20 cellular contexts compared by ENCODE assay signal in the genomic region with DNA sequence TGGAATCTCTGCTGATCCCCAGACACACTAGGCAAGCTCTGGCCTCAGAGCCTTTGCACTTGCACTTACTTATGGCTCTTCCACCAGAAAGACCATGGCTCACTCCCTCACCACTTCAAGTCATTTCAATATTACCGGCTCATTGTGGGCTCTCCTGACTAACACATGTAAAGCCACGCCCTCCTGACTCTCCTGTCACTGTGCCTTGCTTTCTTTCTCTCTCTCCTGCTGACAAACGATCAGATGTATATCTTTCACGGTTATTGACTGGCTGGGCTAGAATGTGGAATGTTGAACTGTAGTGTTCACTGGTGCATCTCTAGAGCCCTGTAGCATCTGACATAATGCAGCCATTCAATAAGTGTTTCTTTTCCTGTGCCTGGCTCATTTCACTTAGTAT.
DNase-seq lines count a peak whose midpoint lies in the region; ATAC-seq, FAIRE-seq and TF ChIP-seq lines count a peak whose summit lies in the region.
"Had no signal": no experiment of that assay in that cellular context is flagged by ENCODE, and none has a peak within 500 bp of the region (broad histone marks: within the 10 kb centered on the region; RNA-seq: fewer than 3 reads in every experiment).

No MANE protein-coding gene starts in this region.

- no peak for TF ChIP-seq RAD21 in HepG2 (CRISPR knock-in tag; IDR thresholded peaks at IDR 0.05)

- no peak for TF ChIP-seq EP300 in HepG2 (IDR thresholded peaks at IDR 0.05; ENCODE audit: low read depth in 2 of 2, low read length in 2 of 2)
- TF ChIP-seq EP300 in HepG2 (CRISPR knock-in tag; IDR thresholded peaks at IDR 0.05; ENCODE audit: borderline replicate concordance), result no peak

- H3K4me1 Mint-ChIP-seq in naive thymus-derived CD4-positive, alpha-beta T cell, result no peaks in the 10 kb centered on the region
- no peaks in the 10 kb centered on the region for H3K4me1 Mint-ChIP-seq in CD4-positive, alpha-beta memory T cell
- H3K4me1 Mint-ChIP-seq: CD4-positive, CD25-positive, alpha-beta regulatory T cell had no signal

- DNase-seq in HepG2 (ENCODE audit: low spot score), result no peak
- DNase-seq in right lobe of liver, result no peak
- DNase-seq in NCI-H748 treated with DMSO at 0.1 percent for 48 hours (lab: John Stamatoyannopoulos, UW), result peak; percentile 1
- peak; percentile 5 for DNase-seq in epithelial cell of esophagus (ENCODE audit: low read depth)
- no peak for DNase-seq in stimulated activated CD8-positive, alpha-beta memory T cell treated with anti-CD3 and anti-CD28 coated beads, Interleukin-4, amount 100 ng/mL, for 48 hours
- no peak for DNase-seq in naive thymus-derived CD4-positive, alpha-beta T cell
- no peak for DNase-seq in CD4-positive, alpha-beta memory T cell
- DNase-seq: CD4-positive, CD25-positive, alpha-beta regulatory T cell; COR-L47; DMS 273 treated with DMSO at 0.1 percent for 48 hours; DMS79 treated with DMSO at 0.1 percent for 48 hours; KG1; NCI-H1105; NCI-H2081 treated with DMSO at 0.1 percent for 48 hours; NCI-H446 treated with DMSO at 0.1 percent for 48 hours; NCI-H526 treated with DMSO at 0.1 percent for 48 hours; SHP77 treated with DMSO at 0.1 percent for 48 hours; SK-N-SH had no signal

- TF ChIP-seq POLR2A in HepG2 (IDR thresholded peaks at IDR 0.05; ENCODE audit: insufficient read depth in 1 of 2, low read depth in 2 of 2, low read length in 2 of 2), result no peak
- TF ChIP-seq POLR2A in right lobe of liver (IDR thresholded peaks at IDR 0.05), result no peak

- H3K36me3 ChIP-seq in HepG2 (replicated peaks in 1 of 2; ENCODE audit: control insufficient read depth in 1 of 2, insufficient read depth in 2 of 2, low read length in 2 of 2), result no peaks in the 10 kb centered on the region
- H3K36me3 ChIP-seq in right lobe of liver, result no peaks in the 10 kb centered on the region
- no peaks in the 10 kb centered on the region for H3K36me3 ChIP-seq in naive thymus-derived CD4-positive, alpha-beta T cell (ENCODE audit: control insufficient read depth in 2 of 3, insufficient read depth in 3 of 3, low read length in 3 of 3)
- no peaks in the 10 kb centered on the region for H3K36me3 ChIP-seq in CD4-positive, alpha-beta memory T cell (ENCODE audit: insufficient read depth, low read length)

- no TSS peak for BruUV-seq in HepG2 (replicated peaks; lab: Mats Ljungman, UMichigan)

- FAIRE-seq in HepG2 (lab: Jason Lieb, UNC), result no peak
- FAIRE-seq: H54 had no signal

- no peak overlapping the region for H3K4me3 Mint-ChIP-seq in naive thymus-derived CD4-positive, alpha-beta T cell
- no peak overlapping the region for H3K4me3 Mint-ChIP-seq in CD4-positive, alpha-beta memory T cell
- H3K4me3 Mint-ChIP-seq: CD4-positive, CD25-positive, alpha-beta regulatory T cell had no signal

- no peaks in the 10 kb centered on the region for H4K20me1 ChIP-seq in HepG2 (ENCODE audit: insufficient read depth, low read length)

- ATAC-seq in HepG2 (peak; percentile 61; the same call in 2 of the 3 replicates), right lobe of liver (no peak)
- ATAC-seq in naive thymus-derived CD4-positive, alpha-beta T cell, result no peak

- intact Hi-C loops in HepG2 (cut with micrococcal nuclease; ENCODE audit: unreplicated experiment) (loop anchor here (5.0 kb wide), 1 partner anchor 207 kb away; no protein-coding TSS in a partner anchor), right lobe of liver (cut with DNase I) (no loop called here)
- intact Hi-C loops in naive thymus-derived CD4-positive, alpha-beta T cell (cut with micrococcal nuclease), result no loop called here
- intact Hi-C loops in CD4-positive, alpha-beta memory T cell (cut with micrococcal nuclease), result no loop called here

- TF ChIP-seq CTCF in HepG2 (CRISPR knock-in tag; IDR thresholded peaks at IDR 0.05), result no peak
- TF ChIP-seq CTCF in right lobe of liver (IDR thresholded peaks at IDR 0.05), result no peak
- TF ChIP-seq CTCF in epithelial cell of esophagus (IDR thresholded peaks at IDR 0.05; ENCODE audit: insufficient read depth, low read depth, low read length, missing control alignments), result no peak

- 19% methylated on average over 4 of the region's 4 CpGs for WGBS in HepG2 (ENCODE audit: low lambda C conversion rate)
- 68% methylated on average over 2 of the region's 4 CpGs for WGBS in right lobe of liver (ENCODE audit: insufficient coverage, low coverage, low lambda C conversion rate, missing lambda C conversion rate)

- H3K9me3 Mint-ChIP-seq in naive thymus-derived CD4-positive, alpha-beta T cell, result peaks cover 0 to 9% (median under 1%) of the 10 kb centered on the region in 11 donors
- H3K9me3 Mint-ChIP-seq in CD4-positive, alpha-beta memory T cell, result peaks cover 0 to 8% (median 5%) of the 10 kb centered on the region in 8 donors

- no peaks in the 10 kb centered on the region for H3K4me1 ChIP-seq in HepG2 (ENCODE audit: insufficient read depth, low read length)
- H3K4me1 ChIP-seq in right lobe of liver, result no peaks in the 10 kb centered on the region
- H3K4me1 ChIP-seq in naive thymus-derived CD4-positive, alpha-beta T cell (ENCODE audit: control insufficient read depth in 2 of 2, insufficient read depth in 2 of 2, low read length in 2 of 2), result no peaks in the 10 kb centered on the region
- no peaks in the 10 kb centered on the region for H3K4me1 ChIP-seq in CD4-positive, alpha-beta memory T cell (ENCODE audit: insufficient read depth, low read length)

- CTCF ChIA-PET in HepG2 (lab: Yijun Ruan, JAX; ENCODE audit: low intra/inter-chr PET ratio, low total read pairs), result no interaction called here
- CTCF ChIA-PET in naive thymus-derived CD4-positive, alpha-beta T cell (lab: Charles Lee), result no interaction called here
- CTCF ChIA-PET in CD4-positive, alpha-beta memory T cell (lab: Charles Lee; ENCODE audit: partially characterized antibody), result no interaction called here

- POLR2A ChIA-PET in HepG2 (lab: Yijun Ruan, JAX), result no interaction called here
- POLR2A ChIA-PET in naive thymus-derived CD4-positive, alpha-beta T cell (lab: Charles Lee), result no interaction called here
- POLR2A ChIA-PET in CD4-positive, alpha-beta memory T cell (lab: Charles Lee; ENCODE audit: partially characterized antibody), result no interaction called here

- no peaks in the 10 kb centered on the region for H3K27me3 Mint-ChIP-seq in naive thymus-derived CD4-positive, alpha-beta T cell
- no peaks in the 10 kb centered on the region for H3K27me3 Mint-ChIP-seq in CD4-positive, alpha-beta memory T cell
- H3K27me3 Mint-ChIP-seq: CD4-positive, CD25-positive, alpha-beta regulatory T cell had no signal

- in situ Hi-C loops in HepG2 (cut with HindIII; ENCODE audit: extremely low pct_ligation_motif_present, low pct_unique_long_range_greater_than_20kb), result no loop called here

- H3K9me3 ChIP-seq in HepG2 (ENCODE audit: low read length) (no peaks in the 10 kb centered on the region), right lobe of liver (no peaks in the 10 kb centered on the region)
- H3K9me3 ChIP-seq in naive thymus-derived CD4-positive, alpha-beta T cell (ENCODE audit: control insufficient read depth in 2 of 3, low read length in 3 of 3), result no peaks in the 10 kb centered on the region
- no peaks in the 10 kb centered on the region for H3K9me3 ChIP-seq in CD4-positive, alpha-beta memory T cell (ENCODE audit: control insufficient read depth in 1 of 2, low read length in 2 of 2)
- H3K9me3 ChIP-seq: SK-N-SH had no signal

- H2AFZ ChIP-seq in HepG2 (ENCODE audit: low read length), result no peak overlapping the region

- 0 out of 2 replicates have a peak overlapping the region, but pooled peaks have one; percentile 1 for H3K4me2 ChIP-seq in HepG2 (ENCODE audit: low read depth, low read length)
- H3K4me2 ChIP-seq: SK-N-SH had no signal

- H3K79me2 ChIP-seq in HepG2 (ENCODE audit: insufficient read depth, low read length), result no peaks in the 10 kb centered on the region

- no peak overlapping the region for H3K4me3 ChIP-seq in HepG2 (replicated peaks in 1 of 3; ENCODE audit: insufficient read depth in 1 of 3, low read depth in 2 of 3, low read length in 3 of 3)
- H3K4me3 ChIP-seq in right lobe of liver, result no peak overlapping the region
- H3K4me3 ChIP-seq in epithelial cell of esophagus (ENCODE audit: low read length), result no peak overlapping the region
- no peak overlapping the region for H3K4me3 ChIP-seq in naive thymus-derived CD4-positive, alpha-beta T cell (ENCODE audit: low read length)
- H3K4me3 ChIP-seq in CD4-positive, alpha-beta memory T cell (ENCODE audit: low read length in 2 of 2), result no peak overlapping the region

- no peak overlapping the region for H3K27ac Mint-ChIP-seq in naive thymus-derived CD4-positive, alpha-beta T cell
- no peak overlapping the region for H3K27ac Mint-ChIP-seq in CD4-positive, alpha-beta memory T cell
- H3K27ac Mint-ChIP-seq: CD4-positive, CD25-positive, alpha-beta regulatory T cell had no signal

- no peaks in the 10 kb centered on the region for H3K27me3 ChIP-seq in HepG2 (ENCODE audit: control insufficient read depth in 1 of 2, insufficient read depth in 2 of 2, low read length in 2 of 2)
- no peaks in the 10 kb centered on the region for H3K27me3 ChIP-seq in right lobe of liver
- no peaks in the 10 kb centered on the region for H3K27me3 ChIP-seq in naive thymus-derived CD4-positive, alpha-beta T cell (ENCODE audit: control insufficient read depth in 2 of 2, insufficient read depth in 2 of 2, low read length in 2 of 2)
- no peaks in the 10 kb centered on the region for H3K27me3 ChIP-seq in CD4-positive, alpha-beta memory T cell (ENCODE audit: insufficient read depth, low read length)

- H3K36me3 Mint-ChIP-seq in naive thymus-derived CD4-positive, alpha-beta T cell, result no peaks in the 10 kb centered on the region
- H3K36me3 Mint-ChIP-seq in CD4-positive, alpha-beta memory T cell, result no peaks in the 10 kb centered on the region
- H3K36me3 Mint-ChIP-seq: CD4-positive, CD25-positive, alpha-beta regulatory T cell had no signal

- no peak overlapping the region for H3K27ac ChIP-seq in HepG2 (ENCODE audit: extremely low read length, insufficient read depth, low read length)
- H3K27ac ChIP-seq in right lobe of liver, result no peak overlapping the region
- H3K27ac ChIP-seq in naive thymus-derived CD4-positive, alpha-beta T cell (ENCODE audit: low read depth, low read length), result no peak overlapping the region
- no peak overlapping the region for H3K27ac ChIP-seq in CD4-positive, alpha-beta memory T cell (ENCODE audit: low read depth, low read length)
- H3K27ac ChIP-seq: RWPE1 had no signal

- no peak overlapping the region for H3K9ac ChIP-seq in HepG2 (ENCODE audit: insufficient read depth, low read depth, low read length)
- H3K9ac ChIP-seq: SK-N-SH had no signal

TF ChIP-seq in HepG2, 621 proteins besides CTCF, POLR2A, EP300 and RAD21 (continues in another document):
- TF ChIP-seq ZFP90 (CRISPR knock-in tag; IDR thresholded peaks at IDR 0.05; ENCODE audit: borderline replicate concordance) (no peak), PLRG1 (conservative IDR thresholded peaks at IDR 0.05) (no peak)

Comparison
In these comparisons a context has a peak if more than half of its experiments do, and no peak if none do; other contexts are left out.
1. DNase-seq: peak in NCI-H748 treated with DMSO at 0.1 percent for 48 hours (single experiment) and epithelial cell of esophagus (single experiment); none in HepG2 (single experiment), right lobe of liver (0 of 3), stimulated activated CD8-positive, alpha-beta memory T cell treated with anti-CD3 and anti-CD28 coated beads, Interleukin-4, amount 100 ng/mL, for 48 hours (single experiment), naive thymus-derived CD4-positive, alpha-beta T cell (0 of 9) and CD4-positive, alpha-beta memory T cell (0 of 5).